9 cellular contexts compared by ENCODE assay signal in the genomic region with DNA sequence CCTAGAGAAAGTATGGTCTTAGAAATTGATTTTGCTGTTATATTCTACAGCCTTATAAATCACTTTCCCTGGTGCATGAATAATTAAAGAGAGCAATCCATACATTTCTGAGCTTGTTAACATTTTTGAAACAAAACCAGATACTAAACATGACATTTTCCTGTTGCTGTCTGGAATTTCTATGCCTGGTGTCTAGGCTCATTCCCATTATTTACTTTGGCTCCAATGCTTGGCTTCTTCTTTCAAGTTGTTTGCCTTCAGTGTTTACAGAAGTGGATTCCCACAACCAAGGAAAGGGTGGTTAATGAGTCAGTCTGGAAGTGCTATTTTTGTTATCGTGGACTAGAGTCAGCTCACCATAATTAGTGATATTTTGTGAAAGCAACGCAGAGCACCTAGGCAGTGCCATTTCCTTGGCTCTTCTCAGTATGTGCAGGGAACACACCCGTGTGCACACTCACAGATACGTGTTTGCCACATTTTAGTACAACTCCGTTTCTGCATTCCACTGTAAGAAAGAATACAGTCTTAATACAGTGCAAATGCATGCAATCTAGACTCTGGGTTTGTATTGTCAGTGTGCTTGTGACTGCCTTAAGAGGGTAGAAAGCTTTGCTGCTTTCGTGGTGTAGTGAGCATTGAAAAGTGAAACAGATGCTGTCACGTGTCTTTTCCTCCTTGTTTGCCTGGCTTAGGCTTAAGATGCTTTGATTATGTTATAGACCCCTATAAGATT.
DNase-seq lines count a peak whose midpoint lies in the region; ATAC-seq and TF ChIP-seq lines count a peak whose summit lies in the region.
"Had no signal": no experiment of that assay in that cellular context is flagged by ENCODE, and none has a peak within 500 bp of the region (broad histone marks: within the 10 kb centered on the region; RNA-seq: fewer than 3 reads in every experiment).

No MANE protein-coding gene starts in this region.

- in situ Hi-C loops in GM23248 (cut with MboI), result loop anchor here (25.0 kb wide), 1 partner anchor 296 kb away; a partner anchor contains a TSS

- no peaks in the 10 kb centered on the region; the same call in 1 of the 2 replicates for H3K9me2 ChIP-seq in GM23248 (ENCODE audit: insufficient read depth)

- H3K9ac ChIP-seq in GM23248, result peak overlapping the region; percentile 38

- no peak for TF ChIP-seq POLR2A in Peyer's patch (IDR thresholded peaks at IDR 0.05)

- H3F3A ChIP-seq in GM23248 (ENCODE audit: insufficient read depth), result peaks cover 43% of the 10 kb centered on the region

- H3K9me3 ChIP-seq in GM23248 (ENCODE audit: low read depth), result no peaks in the 10 kb centered on the region
- H3K9me3 ChIP-seq in Peyer's patch, result no peaks in the 10 kb centered on the region

- H3K27me3 ChIP-seq in GM23248 (replicated peaks; ENCODE audit: insufficient read depth) (no peaks in the 10 kb centered on the region), Peyer's patch (no peaks in the 10 kb centered on the region)

- H3K79me2 ChIP-seq in GM23248 (ENCODE audit: insufficient read depth), result no peaks in the 10 kb centered on the region

- no peaks in the 10 kb centered on the region; the same call in none of the 2 replicates for H3K36me3 ChIP-seq in GM23248 (ENCODE audit: low read depth)
- no peaks in the 10 kb centered on the region for H3K36me3 ChIP-seq in Peyer's patch

- H4K20me1 ChIP-seq in GM23248 (ENCODE audit: insufficient read depth), result no peaks in the 10 kb centered on the region

- H3K4me3 ChIP-seq in GM23248, result peak overlapping the region; percentile 55
- peak overlapping the region in 2 of 4 donors; percentile 11 to 33 for H3K4me3 ChIP-seq in Peyer's patch
- peak overlapping the region; percentile 22 for H3K4me3 ChIP-seq in retinal pigment epithelial cell (ENCODE audit: low read length)

- H3K27ac ChIP-seq in GM23248 (peak overlapping the region; percentile 62), Peyer's patch (peak overlapping the region in 3 of 4 donors; percentile 26 to 64 (median 48))
- H3K27ac ChIP-seq: epithelial cell of prostate had no signal

- peaks cover 34% of the 10 kb centered on the region for H3K4me1 ChIP-seq in GM23248 (ENCODE audit: insufficient read depth)
- H3K4me1 ChIP-seq in Peyer's patch, result peaks cover 0 to 10% (median 0%) of the 10 kb centered on the region in 4 donors

- ATAC-seq in GM21526 (IDR thresholded peaks at IDR 0.05; ENCODE audit: low FRiP score, unreplicated experiment), result no peak

- H2AFZ ChIP-seq in GM23248, result peak overlapping the region; percentile 9; the same call in 1 of the 2 replicates

- TF ChIP-seq CTCF in Peyer's patch (IDR thresholded peaks at IDR 0.05) (no peak), retinal pigment epithelial cell (conservative IDR thresholded peaks at IDR 0.05; ENCODE audit: low read depth, low read length) (no peak)

- WGBS in GM23248 (ENCODE audit: low coverage in 1 of 2, low lambda C conversion rate in 2 of 2, missing lambda C conversion rate in 2 of 2), 2 experiments, result 3 to 4% methylated on average over 7 of the region's 7 CpGs

- peak overlapping the region; percentile 72 for H3K4me2 ChIP-seq in GM23248 (ENCODE audit: unreplicated experiment)

- DNase-seq in GM23248 (peak; percentile 73), Peyer's patch (no peak), glomerular endothelial cell (ENCODE audit: extremely low read depth, low read depth, low spot score) (peak; percentile 99), retinal pigment epithelial cell (ENCODE audit: low read depth) (peak; percentile 75), NCI-H524 treated with DMSO at 0.1 percent for 48 hours (lab: John Stamatoyannopoulos, UW) (no peak)
- DNase-seq in stimulated activated CD8-positive, alpha-beta memory T cell treated with anti-CD3 and anti-CD28 coated beads, Interleukin-4, amount 100 ng/mL, for 48 hours, result no peak
- DNase-seq in activated effector memory CD4-positive, alpha-beta T cell treated with anti-CD3 and anti-CD28 coated beads, Interleukin-2, amount 50 U/mL, for 16 hours, result no peak

Comparison
In these comparisons a context has a peak if more than half of its experiments do, and no peak if none do; other contexts are left out.
1. DNase-seq: peak in GM23248 (single experiment), glomerular endothelial cell (single experiment) and retinal pigment epithelial cell (single experiment); none in Peyer's patch (0 of 3), stimulated activated CD8-positive, alpha-beta memory T cell treated with anti-CD3 and anti-CD28 coated beads, Interleukin-4, amount 100 ng/mL, for 48 hours (single experiment), activated effector memory CD4-positive, alpha-beta T cell treated with anti-CD3 and anti-CD28 coated beads, Interleukin-2, amount 50 U/mL, for 16 hours (single experiment) and NCI-H524 treated with DMSO at 0.1 percent for 48 hours (single experiment).